ENCODE assay signal across 8 cellular contexts in the genomic region with DNA sequence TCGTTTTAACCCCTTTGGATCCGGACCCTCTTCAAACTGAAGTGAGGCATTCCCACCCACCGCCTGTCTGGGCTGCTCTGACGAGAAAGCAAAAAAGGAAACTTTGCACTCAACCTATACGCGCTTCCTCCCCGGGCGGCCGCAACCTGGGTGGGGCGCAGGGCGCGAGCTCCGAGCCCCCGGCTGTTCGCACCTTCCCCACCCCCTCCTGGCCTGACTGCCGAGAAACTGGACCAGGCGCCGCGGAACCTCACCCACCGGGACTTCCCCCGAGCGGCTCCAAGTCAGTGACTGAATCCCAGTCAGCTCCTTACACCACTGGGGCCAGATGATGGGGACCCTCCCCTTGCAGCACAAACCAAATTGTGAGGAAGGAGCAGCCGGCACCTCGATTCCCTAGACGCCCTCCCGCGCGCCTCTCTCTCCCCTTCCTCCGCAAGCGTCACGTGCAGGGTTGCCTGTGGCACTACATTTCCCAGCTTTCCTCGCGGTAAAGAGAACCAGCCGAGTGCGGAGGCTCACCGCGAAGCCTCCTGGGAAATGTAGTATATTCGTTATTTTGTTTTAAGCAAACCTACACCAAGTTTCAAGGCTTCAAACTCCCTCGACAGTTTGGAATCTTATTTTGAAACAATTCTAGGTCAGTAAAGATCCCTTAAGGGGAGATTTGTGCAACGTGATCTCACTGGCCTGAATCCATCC. TPM values are rescaled to one million over a fixed set of nuclear protein-coding genes. Genes with fewer than 3 reads are reported as not detected.
DNase-seq lines count a peak whose midpoint lies in the region; ATAC-seq and FAIRE-seq lines count a peak whose summit lies in the region.

A gene with protein sequence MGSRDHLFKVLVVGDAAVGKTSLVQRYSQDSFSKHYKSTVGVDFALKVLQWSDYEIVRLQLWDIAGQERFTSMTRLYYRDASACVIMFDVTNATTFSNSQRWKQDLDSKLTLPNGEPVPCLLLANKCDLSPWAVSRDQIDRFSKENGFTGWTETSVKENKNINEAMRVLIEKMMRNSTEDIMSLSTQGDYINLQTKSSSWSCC (minus strand): TSS at position 468 of the 702 bp plus-strand sequence. CDS start 526 bp downstream, outside the sequence.

- peaks cover 5 to 11% of the 10 kb centered on the region in 2 donors for H3K36me3 Mint-ChIP-seq in activated T-cell treated with anti-CD3 and anti-CD28 coated beads, Interleukin-2, amount 50 U/mL, for 72 hours (ENCODE audit: insufficient read depth in 2 of 2)
- peaks cover 0 to 3% of the 10 kb centered on the region in 2 donors for H3K36me3 Mint-ChIP-seq in naive B cell
- peaks cover 45% of the 10 kb centered on the region for H3K36me3 Mint-ChIP-seq in stimulated activated effector memory CD8-positive, alpha-beta T cell treated with anti-CD3 and anti-CD28 coated beads, Interleukin-12 subunit alpha, Interleukin-12 subunit beta, amount 100 ng/mL, for 72 hours

- peak; percentile 38 for FAIRE-seq in RCC 7860 (lab: Jason Lieb, UNC)

- H3K4me1 Mint-ChIP-seq in activated T-cell treated with anti-CD3 and anti-CD28 coated beads, Interleukin-2, amount 50 U/mL, for 72 hours (ENCODE audit: low read depth), result peaks cover 58% of the 10 kb centered on the region
- peaks cover 34 to 71% (median 61%) of the 10 kb centered on the region in 3 donors for H3K4me1 Mint-ChIP-seq in naive B cell
- H3K4me1 Mint-ChIP-seq in stimulated activated effector memory CD8-positive, alpha-beta T cell treated with anti-CD3 and anti-CD28 coated beads, Interleukin-12 subunit alpha, Interleukin-12 subunit beta, amount 100 ng/mL, for 72 hours, result peaks cover 53% of the 10 kb centered on the region

- no peaks in the 10 kb centered on the region for H3K27me3 Mint-ChIP-seq in activated T-cell treated with anti-CD3 and anti-CD28 coated beads, Interleukin-2, amount 50 U/mL, for 72 hours (ENCODE audit: low read depth)
- no peaks in the 10 kb centered on the region for H3K27me3 Mint-ChIP-seq in naive B cell

- H3K9me3 Mint-ChIP-seq in activated T-cell treated with anti-CD3 and anti-CD28 coated beads, Interleukin-2, amount 50 U/mL, for 72 hours, result no peaks in the 10 kb centered on the region
- no peaks in the 10 kb centered on the region for H3K9me3 Mint-ChIP-seq in naive B cell
- no peaks in the 10 kb centered on the region for H3K9me3 Mint-ChIP-seq in stimulated activated effector memory CD8-positive, alpha-beta T cell treated with anti-CD3 and anti-CD28 coated beads, Interleukin-12 subunit alpha, Interleukin-12 subunit beta, amount 100 ng/mL, for 72 hours

- peak within 1 kb of the TSS; percentile 90 for H3K27ac Mint-ChIP-seq in activated T-cell treated with anti-CD3 and anti-CD28 coated beads, Interleukin-2, amount 50 U/mL, for 72 hours
- peak within 1 kb of the TSS; percentile 96 to 99 (median 97) for H3K27ac Mint-ChIP-seq in naive B cell
- H3K27ac Mint-ChIP-seq in stimulated activated effector memory CD8-positive, alpha-beta T cell treated with anti-CD3 and anti-CD28 coated beads, Interleukin-12 subunit alpha, Interleukin-12 subunit beta, amount 100 ng/mL, for 72 hours, result peak within 1 kb of the TSS; percentile 99

- H3K4me3 Mint-ChIP-seq in activated T-cell treated with anti-CD3 and anti-CD28 coated beads, Interleukin-2, amount 50 U/mL, for 72 hours, result peak within 1 kb of the TSS; percentile 85 to 98
- H3K4me3 Mint-ChIP-seq in naive B cell, result peak within 1 kb of the TSS; percentile 84 to 96 (median 94)
- H3K4me3 Mint-ChIP-seq in stimulated activated effector memory CD8-positive, alpha-beta T cell treated with anti-CD3 and anti-CD28 coated beads, Interleukin-12 subunit alpha, Interleukin-12 subunit beta, amount 100 ng/mL, for 72 hours, result peak within 1 kb of the TSS; percentile 98

- DNase-seq in DMS53 (lab: John Stamatoyannopoulos, UW) (peak; percentile 87), KG1 (lab: John Stamatoyannopoulos, UW) (peak; percentile 70), RCC 7860 (ENCODE audit: low spot score) (peak; percentile 47), fibroblast of gingiva (ENCODE audit: low read depth) (peak; percentile 82), naive B cell (peak; percentile 89)
- peak; percentile 85 to 89 for DNase-seq in activated T-cell treated with anti-CD3 and anti-CD28 coated beads, Interleukin-2, amount 50 U/mL, for 72 hours
- peak; percentile 69 to 93 for DNase-seq in stimulated activated effector memory CD8-positive, alpha-beta T cell treated with anti-CD3 and anti-CD28 coated beads, Interleukin-12 subunit alpha, Interleukin-12 subunit beta, amount 100 ng/mL, for 72 hours (ENCODE audit: low spot score in 2 of 2)

- ATAC-seq in GM21723 (IDR thresholded peaks at IDR 0.05; ENCODE audit: unreplicated experiment) (peak; percentile 78), naive B cell (ENCODE audit: low read depth in 2 of 2) (peak; percentile 80 to 84)
- ATAC-seq in activated T-cell treated with anti-CD3 and anti-CD28 coated beads, Interleukin-2, amount 50 U/mL, for 72 hours (replicated peaks in 1 of 2), result peak; percentile 82 to 85
- peak; percentile 89 for ATAC-seq in stimulated activated effector memory CD8-positive, alpha-beta T cell treated with anti-CD3 and anti-CD28 coated beads, Interleukin-12 subunit alpha, Interleukin-12 subunit beta, amount 100 ng/mL, for 72 hours

RNA-seq across cellular contexts. Expression of the gene that starts here (rescaled TPM):
- total RNA-seq in activated T-cell treated with anti-CD3 and anti-CD28 coated beads, Interleukin-2, amount 50 U/mL, for 72 hours, result 10 to 100 TPM; 41.5 to 60.5 TPM
- 100 to 1,000 TPM in 4 of 6 donors, 10 to 100 TPM in 2; 70.2 to 136 (median 112) TPM for polyA plus RNA-seq in naive B cell (ENCODE audit: low read depth in 6 of 6)

Comparison
In these comparisons a context has a peak if more than half of its experiments do, and no peak if none do; other contexts are left out.
1. Peak in every context shown above with its lines: DNase-seq and ATAC-seq.